In genomic region chr21:36122977-36123376, GRCh38 we compare ENCODE assay signal across 1 cellular context.
TF ChIP-seq lines count a peak whose summit lies in the region.

No MANE protein-coding gene starts in this region.

TF ChIP-seq in endothelial cell of umbilical vein, 7 proteins besides CTCF, POLR2A, EP300 and RAD21 (continued from another document):
- TF ChIP-seq GATA2 (IDR thresholded peaks at IDR 0.05; ENCODE audit: insufficient read depth, insufficient read length, low read depth, low read length): no peak
- TF ChIP-seq POLR2AphosphoS5 (IDR thresholded peaks at IDR 0.05; ENCODE audit: insufficient read depth, low read depth, low read length): no peak
- TF ChIP-seq JUN (IDR thresholded peaks at IDR 0.05; ENCODE audit: borderline replicate concordance, insufficient read depth, insufficient read length, low read depth): no peak
TF ChIP-seq in endothelial cell of umbilical vein: peak in this region for 0.
